12 cellular contexts compared by ENCODE assay signal in genomic region chr9:96186601-96187011, GRCh38.
A peak's percentile ranks its signal among the peaks of the same experiment; 100 is the strongest.
DNase-seq lines count a peak whose midpoint lies in the region; ATAC-seq and TF ChIP-seq lines count a peak whose summit lies in the region.
"Had no signal": no experiment of that assay in that cellular context is flagged by ENCODE, and none has a peak within 500 bp of the region (broad histone marks: within the 10 kb centered on the region; RNA-seq: fewer than 3 reads in every experiment).

No MANE protein-coding gene starts in this region.

- peaks cover 0 to 12% (median 0%) of the 10 kb centered on the region in 4 donors for H3K4me1 ChIP-seq in Peyer's patch
- peaks cover 24% of the 10 kb centered on the region for H3K4me1 ChIP-seq in neuron (ENCODE audit: insufficient read depth, low read length)

- H3K27ac ChIP-seq in Peyer's patch = peak overlapping the region in 3 of 4 donors; percentile 51 to 73 (median 70)

- H2AFZ ChIP-seq in neuron (ENCODE audit: low read depth, low read length) = peak overlapping the region; percentile 89

- H3K9me3 ChIP-seq in Peyer's patch = peaks cover 0 to 7% (median 0%) of the 10 kb centered on the region in 4 donors
- H3K9me3 ChIP-seq in neuron (ENCODE audit: low read length) = peaks cover 16% of the 10 kb centered on the region

- intact Hi-C loops in left ventricle myocardium superior (cut with micrococcal nuclease) = no loop called here

- TF ChIP-seq CTCF in Peyer's patch (IDR thresholded peaks at IDR 0.05) = no peak

- DNase-seq in AG08395 (ENCODE audit: low spot score) (peak; percentile 19), Peyer's patch (peak in 2 of 3 donors; percentile 51 to 77), left ventricle myocardium superior (no peak), NCI-H187 treated with DMSO at 0.1 percent for 48 hours (lab: John Stamatoyannopoulos, UW) (no peak), OCI-M1 (lab: John Stamatoyannopoulos, UW) (no peak), putamen (ENCODE audit: low spot score) (no peak)
- DNase-seq: activated T-cell treated with anti-CD3 and anti-CD28 coated beads, Interleukin-2, amount 50 U/mL, for 1 hour; KG1; NCI-H526; stimulated activated CD4-positive, alpha-beta T cell treated with anti-CD3 and anti-CD28 coated beads, Interleukin-4, amount 100 ng/mL, for 24 hours had no signal

- H3K4me3 ChIP-seq in Peyer's patch (no peak overlapping the region), neuron (ENCODE audit: low read length) (peak overlapping the region; percentile 33)

- H3K36me3 ChIP-seq in Peyer's patch (no peaks in the 10 kb centered on the region), neuron (ENCODE audit: insufficient read depth, low read length) (no peaks in the 10 kb centered on the region)

- peak in 1 of 2 donors; percentile 32 for TF ChIP-seq POLR2A in Peyer's patch (IDR thresholded peaks at IDR 0.05)

- H3K27me3 ChIP-seq in Peyer's patch = no peaks in the 10 kb centered on the region
- H3K27me3 ChIP-seq in neuron (ENCODE audit: insufficient read depth, low read length) = peaks cover 6% of the 10 kb centered on the region

- ATAC-seq in left ventricle myocardium superior = peak; percentile 20
- no peak for ATAC-seq in HG02885 (IDR thresholded peaks at IDR 0.05; ENCODE audit: poor library complexity, unreplicated experiment)

Comparison
In these comparisons a context has a peak if more than half of its experiments do, and no peak if none do; other contexts are left out.
1. DNase-seq: peak in AG08395 (single experiment) and Peyer's patch (2 of 3); none in left ventricle myocardium superior (single experiment), NCI-H187 treated with DMSO at 0.1 percent for 48 hours (single experiment), OCI-M1 (single experiment) and putamen (single experiment).